9 cellular contexts compared by ENCODE assay signal in the genomic region with DNA sequence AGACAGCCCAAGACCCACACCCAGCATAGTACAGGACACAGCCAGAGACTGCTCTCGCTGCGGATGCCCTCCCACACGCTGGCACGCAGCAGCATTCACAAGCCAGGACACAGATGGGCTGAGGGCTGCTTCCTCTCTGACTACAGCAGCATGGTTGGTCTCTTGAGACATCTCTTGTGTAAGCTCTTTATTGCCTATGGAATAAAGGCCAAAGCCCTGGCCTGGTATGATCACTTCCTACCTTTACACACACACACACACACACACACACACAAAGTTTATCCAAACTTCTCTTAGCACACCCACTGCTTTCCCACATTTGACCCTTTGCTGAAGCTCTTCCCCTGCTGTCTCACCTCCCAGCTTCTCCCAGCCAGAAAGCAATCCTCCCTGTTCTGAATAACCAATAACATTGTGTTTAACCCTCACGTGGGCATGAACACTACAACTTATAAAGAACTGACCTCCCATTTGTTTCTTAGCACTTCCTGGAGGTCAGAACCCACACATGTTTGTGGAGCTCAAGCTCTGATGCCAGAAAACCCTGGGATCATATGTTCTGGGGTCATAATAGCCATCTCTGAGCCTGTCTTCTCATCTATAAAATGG. TPM values are rescaled to one million over a fixed set of nuclear protein-coding genes. Genes with fewer than 3 reads are reported as not detected.
A peak's percentile ranks its signal among the peaks of the same experiment; 100 is the strongest.
DNase-seq lines count a peak whose midpoint lies in the region; ATAC-seq and TF ChIP-seq lines count a peak whose summit lies in the region.
"Had no signal": no experiment of that assay in that cellular context is flagged by ENCODE, and none has a peak within 500 bp of the region (broad histone marks: within the 10 kb centered on the region; RNA-seq: fewer than 3 reads in every experiment).

No MANE protein-coding gene starts in this region.

- no peaks in the 10 kb centered on the region for H3K27me3 ChIP-seq in GM23248 (replicated peaks; ENCODE audit: insufficient read depth)

- DNase-seq in AG10803 (ENCODE audit: low read depth) (peak; percentile 98), GM23248 (peak; percentile 99), SKM-1 (lab: John Stamatoyannopoulos, UW; ENCODE audit: unreplicated experiment) (peak; percentile 88), epidermal melanocyte (ENCODE audit: insufficient read length, low spot score) (peak; percentile 53), NCI-H187 (lab: John Stamatoyannopoulos, UW) (no peak)
- no peak for DNase-seq in central memory CD4-positive, alpha-beta T cell

- no peak for ATAC-seq in HG02763 (IDR thresholded peaks at IDR 0.05; ENCODE audit: unreplicated experiment)

- H3K9ac ChIP-seq in GM23248 = peak overlapping the region; percentile 95

- peak overlapping the region; percentile 84 to 94 (median 89) for H3K27ac Mint-ChIP-seq in nephron

- no peak for TF ChIP-seq CTCF in AG10803 (conservative IDR thresholded peaks at IDR 0.05; ENCODE audit: low read length)
- TF ChIP-seq CTCF in nephron (IDR thresholded peaks at IDR 0.05; ENCODE audit: unreplicated experiment in 3 of 3) = no peak

- H3K9me2 ChIP-seq in GM23248 (ENCODE audit: insufficient read depth) = no peaks in the 10 kb centered on the region

- H4K20me1 ChIP-seq in GM23248 (ENCODE audit: insufficient read depth) = peaks cover 16% of the 10 kb centered on the region

- H3K36me3 ChIP-seq in GM23248 (ENCODE audit: low read depth) = no peaks in the 10 kb centered on the region

- peaks cover 30% of the 10 kb centered on the region for H3K4me1 Mint-ChIP-seq in nephron

- in situ Hi-C loops in GM23248 (cut with MboI) = no loop called here

- H3K9me3 Mint-ChIP-seq in nephron = no peaks in the 10 kb centered on the region

- peaks cover 31% of the 10 kb centered on the region for H3K79me2 ChIP-seq in GM23248 (ENCODE audit: insufficient read depth)

- peak overlapping the region; percentile 100 for H3K4me3 Mint-ChIP-seq in nephron

- H3F3A ChIP-seq in GM23248 (ENCODE audit: insufficient read depth) = peaks cover 37% of the 10 kb centered on the region

- H3K4me3 ChIP-seq in AG10803 (ENCODE audit: low read length) = peak overlapping the region; percentile 89
- peak overlapping the region; percentile 75 for H3K4me3 ChIP-seq in GM23248

- 0 to 1% methylated on average over 5 of the region's 5 CpGs for WGBS in GM23248 (ENCODE audit: low coverage in 1 of 2, low lambda C conversion rate in 2 of 2, missing lambda C conversion rate in 2 of 2), 2 experiments

- H2AFZ ChIP-seq in GM23248 = peak overlapping the region; percentile 45

- H3K27me3 Mint-ChIP-seq in nephron (ENCODE audit: low read depth) = no peaks in the 10 kb centered on the region

- peak overlapping the region; percentile 84 for H3K4me2 ChIP-seq in GM23248 (ENCODE audit: unreplicated experiment)

- H3K36me3 Mint-ChIP-seq in nephron (ENCODE audit: low read depth) = no peaks in the 10 kb centered on the region

- peaks cover 26% of the 10 kb centered on the region for H3K4me1 ChIP-seq in GM23248 (ENCODE audit: insufficient read depth)

- H3K27ac ChIP-seq in GM23248 = peak overlapping the region; percentile 94

- H3K9me3 ChIP-seq in GM23248 (ENCODE audit: low read depth) = no peaks in the 10 kb centered on the region

RNA-seq across cellular contexts. Expression of gene LUZP1, which starts 1.2 kb away (rescaled TPM):
- 28.1 and 35.0 TPM in 2 replicates for total RNA-seq in GM23248 (2014; rRNA removed; shearing (Covaris generic))
- 52.2 and 55.8 TPM in 2 replicates for polyA plus RNA-seq in GM23248 (2016; fragmentation: Nextera tagmentation; extraction: Ambion mirVana)

RNA-seq across cellular contexts. Expression of gene HTR1D, which starts 47.5 kb away (rescaled TPM):
- total RNA-seq in GM23248 (2014; rRNA removed; shearing (Covaris generic)) = not detected in 2 replicates
- not detected in 2 replicates for polyA plus RNA-seq in GM23248 (2016; fragmentation: Nextera tagmentation; extraction: Ambion mirVana)
- total RNA-seq: epithelial cell of proximal tubule had no signal

Comparison
In these comparisons a context has a peak if more than half of its experiments do, and no peak if none do; other contexts are left out.
1. DNase-seq: peak in AG10803 (single experiment), GM23248 (single experiment), SKM-1 (single experiment) and epidermal melanocyte (single experiment); none in NCI-H187 (0 of 2) and central memory CD4-positive, alpha-beta T cell (single experiment).